In the genomic region with DNA sequence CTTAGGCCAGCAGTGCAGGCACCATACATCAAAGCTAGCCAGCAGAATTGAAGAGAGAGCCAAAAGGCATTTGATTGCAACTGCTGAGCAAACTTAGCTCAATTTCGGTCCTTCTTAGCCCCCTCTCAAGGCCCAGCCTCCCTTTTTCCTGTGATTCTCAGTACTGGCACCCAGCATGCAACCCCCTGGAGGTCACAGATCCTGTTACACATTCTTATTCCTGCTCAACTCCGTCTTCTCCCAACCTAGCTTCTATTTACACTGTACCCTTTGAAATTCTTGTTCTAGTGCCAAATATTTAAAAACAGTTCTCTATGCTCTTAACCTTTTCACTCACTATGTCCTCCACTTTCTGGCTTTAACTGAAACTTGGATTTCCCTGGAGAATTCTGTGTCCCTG, we compare ENCODE assay signal across 16 cellular contexts.
A peak's percentile ranks its signal among the peaks of the same experiment; 100 is the strongest.
DNase-seq lines count a peak whose midpoint lies in the region; ATAC-seq, FAIRE-seq and TF ChIP-seq lines count a peak whose summit lies in the region.
"Had no signal": no experiment of that assay in that cellular context is flagged by ENCODE, and none has a peak within 500 bp of the region (broad histone marks: within the 10 kb centered on the region; RNA-seq: fewer than 3 reads in every experiment).

No MANE protein-coding gene starts in this region.

- no peaks in the 10 kb centered on the region for H3K36me3 Mint-ChIP-seq in GM23338 (ENCODE audit: low read depth)
- H3K36me3 Mint-ChIP-seq: activated CD4-positive, alpha-beta memory T cell treated with anti-CD3 and anti-CD28 coated beads for 36 hours; stimulated activated naive B cell treated with anti-CD40 and anti-IgM and Interleukin-4, amounts not matched to agents 10 μg/mL and 1 μg/mL and 100 μg/mL, for 72 hours; type B pancreatic cell had no signal

- ATAC-seq in GM23338 (peak; percentile 82), omental fat pad (ENCODE audit: low FRiP score) (peak; percentile 43)
- ATAC-seq: activated naive CD8-positive, alpha-beta T cell treated with anti-CD3 and anti-CD28 coated beads, Interleukin-2, amount 50 U/mL, for 24 hours; stimulated activated naive B cell treated with anti-CD40 and anti-IgM and Interleukin-4, amounts not matched to agents 10 μg/mL and 1 μg/mL and 100 μg/mL, for 72 hours had no signal

- H3K9me3 Mint-ChIP-seq in GM23338, result no peaks in the 10 kb centered on the region
- H3K9me3 Mint-ChIP-seq: activated CD4-positive, alpha-beta memory T cell treated with anti-CD3 and anti-CD28 coated beads for 36 hours; activated naive CD8-positive, alpha-beta T cell treated with anti-CD3 and anti-CD28 coated beads, Interleukin-2, amount 50 U/mL, for 24 hours; stimulated activated naive B cell treated with anti-CD40 and anti-IgM and Interleukin-4, amounts not matched to agents 10 μg/mL and 1 μg/mL and 100 μg/mL, for 72 hours; type B pancreatic cell had no signal

- H3K9me2 ChIP-seq in GM23338 (ENCODE audit: insufficient read depth), result 0 out of 2 replicates have a peak, but pooled peaks cover 3% of the 10 kb centered on the region

- TF ChIP-seq CTCF in GM23338 (conservative IDR thresholded peaks at IDR 0.05; ENCODE audit: low read depth in 2 of 2) (0 out of 4 replicates have a peak, but pooled peaks of 1 of the 2 experiments have one; percentile 15), fibroblast of lung (conservative IDR thresholded peaks at IDR 0.05 in 1 of 2, IDR thresholded peaks at IDR 0.05 in 1 of 2; ENCODE audit: low read depth in 1 of 2, low read length in 2 of 2) (no peak), omental fat pad (IDR thresholded peaks at IDR 0.05) (no peak)

- H3K4me1 Mint-ChIP-seq in GM23338, result peaks cover 12% of the 10 kb centered on the region
- H3K4me1 Mint-ChIP-seq: activated naive CD8-positive, alpha-beta T cell treated with anti-CD3 and anti-CD28 coated beads, Interleukin-2, amount 50 U/mL, for 24 hours had no signal

- H3K27ac Mint-ChIP-seq in GM23338, result no peak overlapping the region
- H3K27ac Mint-ChIP-seq: activated CD4-positive, alpha-beta memory T cell treated with anti-CD3 and anti-CD28 coated beads for 36 hours; activated naive CD8-positive, alpha-beta T cell treated with anti-CD3 and anti-CD28 coated beads, Interleukin-2, amount 50 U/mL, for 24 hours; stimulated activated naive B cell treated with anti-CD40 and anti-IgM and Interleukin-4, amounts not matched to agents 10 μg/mL and 1 μg/mL and 100 μg/mL, for 72 hours; type B pancreatic cell had no signal

- H3K4me3 ChIP-seq in GM23338 (no peak overlapping the region), SK-N-MC (no peak overlapping the region), fibroblast of lung (replicated peaks in 1 of 4; ENCODE audit: control extremely low read depth in 1 of 4, insufficient read depth in 1 of 4, low read depth in 3 of 4, low read length in 4 of 4) (no peak overlapping the region)
- H3K4me3 ChIP-seq: colonic mucosa, SJCRH30, skin epidermis had no signal

- no peak overlapping the region for H3K4me3 Mint-ChIP-seq in GM23338
- H3K4me3 Mint-ChIP-seq: activated CD4-positive, alpha-beta memory T cell treated with anti-CD3 and anti-CD28 coated beads for 36 hours; activated naive CD8-positive, alpha-beta T cell treated with anti-CD3 and anti-CD28 coated beads, Interleukin-2, amount 50 U/mL, for 24 hours; stimulated activated naive B cell treated with anti-CD40 and anti-IgM and Interleukin-4, amounts not matched to agents 10 μg/mL and 1 μg/mL and 100 μg/mL, for 72 hours; type B pancreatic cell had no signal

- H3K4me1 ChIP-seq in GM23338 (ENCODE audit: insufficient read depth), result peaks cover 13% of the 10 kb centered on the region; the same call in 1 of the 2 replicates
- no peaks in the 10 kb centered on the region for H3K4me1 ChIP-seq in fibroblast of lung (ENCODE audit: control insufficient read depth, extremely low read depth, insufficient read depth, low read length)
- H3K4me1 ChIP-seq: colonic mucosa, SJCRH30 had no signal

- no peak overlapping the region for H2AFZ ChIP-seq in GM23338
- H2AFZ ChIP-seq in fibroblast of lung (ENCODE audit: low read length), result no peak overlapping the region

- H3K79me2 ChIP-seq in GM23338 (replicated peaks; ENCODE audit: insufficient read depth), result no peaks in the 10 kb centered on the region
- H3K79me2 ChIP-seq in fibroblast of lung (ENCODE audit: control insufficient read depth, insufficient read depth, low read length), result no peaks in the 10 kb centered on the region

- no peaks in the 10 kb centered on the region for H3K27me3 ChIP-seq in GM23338 (ENCODE audit: insufficient read depth)
- no peaks in the 10 kb centered on the region for H3K27me3 ChIP-seq in fibroblast of lung (ENCODE audit: control insufficient read depth, insufficient read depth, low read length)
- H3K27me3 ChIP-seq: colonic mucosa, SJCRH30 had no signal

- H3K9me3 ChIP-seq in SK-N-MC (ENCODE audit: low read depth, low read length) (no peaks in the 10 kb centered on the region), fibroblast of lung (ENCODE audit: control insufficient read depth, insufficient read depth, low read depth, low read length) (no peaks in the 10 kb centered on the region)
- H3K9me3 ChIP-seq: colonic mucosa, SJCRH30 had no signal

- H4K20me1 ChIP-seq in GM23338 (replicated peaks; ENCODE audit: insufficient read depth) (no peaks in the 10 kb centered on the region), fibroblast of lung (ENCODE audit: control insufficient read depth, extremely low read depth, insufficient read depth, low read length) (no peaks in the 10 kb centered on the region)

- H3F3A ChIP-seq in GM23338 (replicated peaks; ENCODE audit: low read depth), result no peaks in the 10 kb centered on the region

- H3K27ac ChIP-seq in GM23338 (ENCODE audit: low read depth) (no peak overlapping the region), SK-N-MC (peak overlapping the region; percentile 7; the same call in 1 of the 2 replicates), fibroblast of lung (ENCODE audit: insufficient read depth, low read length) (no peak overlapping the region)
- H3K27ac ChIP-seq: colonic mucosa, SJCRH30 had no signal

- no peak for FAIRE-seq in urothelium cell line (lab: Jason Lieb, UNC)
- FAIRE-seq: TTC549 had no signal

- H3K27me3 Mint-ChIP-seq in GM23338 (ENCODE audit: insufficient read depth, low read depth, poor library complexity), result no peaks in the 10 kb centered on the region
- H3K27me3 Mint-ChIP-seq: activated CD4-positive, alpha-beta memory T cell treated with anti-CD3 and anti-CD28 coated beads for 36 hours; type B pancreatic cell had no signal

- H3K36me3 ChIP-seq in GM23338 (ENCODE audit: insufficient read depth) (no peaks in the 10 kb centered on the region), SK-N-MC (ENCODE audit: insufficient read depth, low read length) (no peaks in the 10 kb centered on the region), fibroblast of lung (ENCODE audit: control insufficient read depth, insufficient read depth, low read length) (no peaks in the 10 kb centered on the region)
- H3K36me3 ChIP-seq: colonic mucosa, SJCRH30 had no signal

- H3K4me2 ChIP-seq in GM23338, result 0 out of 2 replicates have a peak overlapping the region, but pooled peaks have one; percentile 2
- H3K4me2 ChIP-seq in fibroblast of lung (ENCODE audit: extremely low read depth, insufficient read depth, low read length), result no peak overlapping the region

- no peak overlapping the region for H3K9ac ChIP-seq in SK-N-MC (ENCODE audit: insufficient read length)
- no peak overlapping the region for H3K9ac ChIP-seq in fibroblast of lung (ENCODE audit: insufficient read depth, low read length)

- DNase-seq in GM23338 (ENCODE audit: low spot score), result peak; percentile 46
- no peak for DNase-seq in SK-N-MC (ENCODE audit: low read depth, low spot score)
- peak; percentile 4 to 47 for DNase-seq in fibroblast of lung (ENCODE audit: low read depth in 2 of 2)
- DNase-seq in omental fat pad (ENCODE audit: low spot score), result no peak
- no peak for DNase-seq in hepatic stellate cell (ENCODE audit: low spot score)
- no peak for DNase-seq in urothelium cell line (ENCODE audit: low spot score)
- DNase-seq in NCI-H2081 treated with DMSO at 0.1 percent for 48 hours (lab: John Stamatoyannopoulos, UW), result no peak
- DNase-seq: activated CD4-positive, alpha-beta memory T cell treated with anti-CD3 and anti-CD28 coated beads for 36 hours; activated naive CD8-positive, alpha-beta T cell treated with anti-CD3 and anti-CD28 coated beads, Interleukin-2, amount 50 U/mL, for 24 hours; colonic mucosa; hypothalamus; SJCRH30; stimulated activated naive B cell treated with anti-CD40 and anti-IgM and Interleukin-4, amounts not matched to agents 10 μg/mL and 1 μg/mL and 100 μg/mL, for 72 hours had no signal

TF ChIP-seq in GM23338, 12 proteins besides CTCF, POLR2A, EP300 and RAD21 (continues in another document):
- TF ChIP-seq JUNB (IDR thresholded peaks at IDR 0.05; ENCODE audit: unreplicated experiment), result no peak
- no peak for TF ChIP-seq STAT1 (IDR thresholded peaks at IDR 0.05; ENCODE audit: unreplicated experiment)
- TF ChIP-seq ZNF331 (CRISPR knock-in tag; IDR thresholded peaks at IDR 0.05; ENCODE audit: low read depth), result no peak
- TF ChIP-seq EZH2phosphoT487 (IDR thresholded peaks at IDR 0.05; ENCODE audit: unreplicated experiment), result no peak

Comparison
In these comparisons a context has a peak if more than half of its experiments do, and no peak if none do; other contexts are left out.
1. DNase-seq: peak in GM23338 (single experiment) and fibroblast of lung (2 of 2); none in SK-N-MC (single experiment), omental fat pad (single experiment), hepatic stellate cell (single experiment), urothelium cell line (single experiment) and NCI-H2081 treated with DMSO at 0.1 percent for 48 hours (single experiment).